28 cellular contexts compared by ENCODE assay signal in genomic region chr2:215374642-215375466, GRCh38.
"Had no signal": no experiment of that assay in that cellular context is flagged by ENCODE, and none has a peak within 500 bp of the region (broad histone marks: within the 10 kb centered on the region; RNA-seq: fewer than 3 reads in every experiment).

No MANE protein-coding gene starts in this region.

- H3K4me1 ChIP-seq: esophagus squamous epithelium, left ventricle myocardium inferior, parathyroid adenoma, testis, transverse colon had no signal

- ATAC-seq: activated CD8-positive, alpha-beta T cell treated with anti-CD3 and anti-CD28 coated beads for 36 hours; activated T-cell treated with anti-CD3 and anti-CD28 coated beads, Interleukin-2, amount 50 U/mL, for 4 hours; mucosa of descending colon; right cardiac atrium; stimulated activated naive CD8-positive, alpha-beta T cell treated with anti-CD3 and anti-CD28 coated beads, Interleukin-15, Interleukin-2, amounts not matched to agents 100 U/mL and 50 U/mL, for 24 hours had no signal

- H3K27me3 Mint-ChIP-seq: activated B cell treated with CpG ODN at 0.5 μM for 24 hours; activated CD8-positive, alpha-beta T cell treated with anti-CD3 and anti-CD28 coated beads for 36 hours; activated naive CD4-positive, alpha-beta T cell treated with anti-CD3 and anti-CD28 coated beads, Interleukin-2, amount 50 U/mL, for 24 hours; dendritic cell treated with granulocyte-macrophage colony-stimulating factor and Interleukin-4, amounts not matched to agents 40 ng/mL and 50 ng/mL, for 4 days; natural killer cell treated with Interleukin-12 subunit alpha and Interleukin-12 subunit beta and Interleukin-15 and Interleukin-18, amount 100 ng/mL, for 72 hours had no signal

- H3K79me2 ChIP-seq: parathyroid adenoma had no signal

- H3K27ac Mint-ChIP-seq: activated B cell treated with CpG ODN at 0.5 μM for 24 hours; activated CD8-positive, alpha-beta T cell treated with anti-CD3 and anti-CD28 coated beads for 36 hours; activated naive CD4-positive, alpha-beta T cell treated with anti-CD3 and anti-CD28 coated beads, Interleukin-2, amount 50 U/mL, for 24 hours; activated T-helper 2 cell treated with anti-CD3 and anti-CD28 coated beads, Interferon-gamma antibody, Interleukin-2, Interleukin-4, amounts not matched to agents 10 μg/mL and 5 μg/mL and 100 μg/mL, durations not matched to agents 14 hours and 24 hours and 36 hours; brain; dendritic cell treated with granulocyte-macrophage colony-stimulating factor and Interleukin-4, amounts not matched to agents 40 ng/mL and 50 ng/mL, for 4 days; natural killer cell treated with Interleukin-12 subunit alpha and Interleukin-12 subunit beta and Interleukin-15 and Interleukin-18, amount 100 ng/mL, for 72 hours; T-helper 2 cell treated with Interferon-gamma antibody and Interleukin-4, amounts not matched to agents 5 μg/mL and 100 μg/mL, for 36 hours had no signal

- H2AFZ ChIP-seq: parathyroid adenoma had no signal

- H3K9me3 ChIP-seq: esophagus squamous epithelium, left ventricle myocardium inferior, mucosa of descending colon, neutrophil, testis, transverse colon had no signal

- FAIRE-seq: islet of Langerhans had no signal

- H3K9ac ChIP-seq: parathyroid adenoma had no signal

- DNase-seq: activated B cell treated with CpG ODN at 0.5 μM for 24 hours; activated CD4-positive, alpha-beta T cell treated with anti-CD3 and anti-CD28 coated beads, Interleukin-2, amount 50 U/mL, for 1 hour; activated CD8-positive, alpha-beta T cell treated with anti-CD3 and anti-CD28 coated beads for 36 hours; activated T-cell treated with anti-CD3 and anti-CD28 coated beads, Interleukin-2, amount 50 U/mL, for 4 hours; aorta; endodermal cell; esophagus squamous epithelium; foreskin melanocyte; glutamatergic neuron; left ventricle myocardium inferior; mucosa of descending colon; right cardiac atrium; stimulated activated CD4-positive, alpha-beta T cell treated with anti-CD3 and anti-CD28 coated beads, Interleukin-12 subunit alpha, Interleukin-12 subunit beta, amount 100 ng/mL, for 4 hours; stimulated activated CD4-positive, alpha-beta T cell treated with anti-CD3 and anti-CD28 coated beads, Interleukin-4, amount 100 ng/mL, for 1 hour; stimulated activated naive CD8-positive, alpha-beta T cell treated with anti-CD3 and anti-CD28 coated beads, Interleukin-15, Interleukin-2, amounts not matched to agents 100 U/mL and 50 U/mL, for 24 hours; T-helper 1 cell; testis; transverse colon had no signal

- H3K4me3 ChIP-seq: esophagus squamous epithelium, left ventricle myocardium inferior, lung, mucosa of descending colon, testis, transverse colon had no signal

- H3K4me1 Mint-ChIP-seq: activated B cell treated with CpG ODN at 0.5 μM for 24 hours; activated naive CD4-positive, alpha-beta T cell treated with anti-CD3 and anti-CD28 coated beads, Interleukin-2, amount 50 U/mL, for 24 hours; brain; endodermal cell had no signal

- H3K27ac ChIP-seq: left ventricle myocardium inferior, neutrophil, parathyroid adenoma, testis, transverse colon had no signal

- H3K9me3 Mint-ChIP-seq: activated CD8-positive, alpha-beta T cell treated with anti-CD3 and anti-CD28 coated beads for 36 hours; activated naive CD4-positive, alpha-beta T cell treated with anti-CD3 and anti-CD28 coated beads, Interleukin-2, amount 50 U/mL, for 24 hours; activated T-cell treated with anti-CD3 and anti-CD28 coated beads, Interleukin-2, amount 50 U/mL, for 4 hours; activated T-helper 2 cell treated with anti-CD3 and anti-CD28 coated beads, Interferon-gamma antibody, Interleukin-2, Interleukin-4, amounts not matched to agents 10 μg/mL and 5 μg/mL and 100 μg/mL, durations not matched to agents 14 hours and 24 hours and 36 hours; brain; endodermal cell; natural killer cell treated with Interleukin-12 subunit alpha and Interleukin-12 subunit beta and Interleukin-15 and Interleukin-18, amount 100 ng/mL, for 72 hours; T-helper 2 cell treated with Interferon-gamma antibody and Interleukin-4, amounts not matched to agents 5 μg/mL and 100 μg/mL, for 36 hours had no signal

- H3K36me3 Mint-ChIP-seq: natural killer cell treated with Interleukin-12 subunit alpha and Interleukin-12 subunit beta and Interleukin-15 and Interleukin-18, amount 100 ng/mL, for 72 hours had no signal

- H3K4me3 Mint-ChIP-seq: activated B cell treated with CpG ODN at 0.5 μM for 24 hours; activated CD8-positive, alpha-beta T cell treated with anti-CD3 and anti-CD28 coated beads for 36 hours; activated naive CD4-positive, alpha-beta T cell treated with anti-CD3 and anti-CD28 coated beads, Interleukin-2, amount 50 U/mL, for 24 hours; activated T-cell treated with anti-CD3 and anti-CD28 coated beads, Interleukin-2, amount 50 U/mL, for 4 hours; brain; dendritic cell treated with granulocyte-macrophage colony-stimulating factor and Interleukin-4, amounts not matched to agents 40 ng/mL and 50 ng/mL, for 4 days; endodermal cell; natural killer cell treated with Interleukin-12 subunit alpha and Interleukin-12 subunit beta and Interleukin-15 and Interleukin-18, amount 100 ng/mL, for 72 hours; T-helper 2 cell treated with Interferon-gamma antibody and Interleukin-4, amounts not matched to agents 5 μg/mL and 100 μg/mL, for 36 hours had no signal

- H3K27me3 ChIP-seq: esophagus squamous epithelium, neutrophil, testis, transverse colon had no signal

- H3K36me3 ChIP-seq: neutrophil had no signal
